Comparison of ENCODE assay signal across 10 cellular contexts in genomic region chrX:8988456-8988855, GRCh38. TPM values are rescaled to one million over a fixed set of nuclear protein-coding genes. Genes with fewer than 3 reads are reported as not detected.
A peak's percentile ranks its signal among the peaks of the same experiment; 100 is the strongest.
DNase-seq lines count a peak whose midpoint lies in the region; ATAC-seq and TF ChIP-seq lines count a peak whose summit lies in the region.
"Had no signal": no experiment of that assay in that cellular context is flagged by ENCODE, and none has a peak within 500 bp of the region (broad histone marks: within the 10 kb centered on the region; RNA-seq: fewer than 3 reads in every experiment).

No MANE protein-coding gene starts in this region.

- ATAC-seq in naive thymus-derived CD8-positive, alpha-beta T cell, result peak in 1 of 2 donors; percentile 10
- no peak for ATAC-seq in GM21360 (IDR thresholded peaks at IDR 0.05; ENCODE audit: unreplicated experiment)
- ATAC-seq in GM18868 (IDR thresholded peaks at IDR 0.05; ENCODE audit: unreplicated experiment), result no peak
- ATAC-seq in GM19328 (IDR thresholded peaks at IDR 0.05; ENCODE audit: unreplicated experiment), result no peak

- no peaks in the 10 kb centered on the region for H3K27me3 ChIP-seq in MG63
- H3K27me3 ChIP-seq in colonic mucosa, result no peaks in the 10 kb centered on the region

- H3K27me3 Mint-ChIP-seq in naive thymus-derived CD8-positive, alpha-beta T cell, result no peaks in the 10 kb centered on the region

- intact Hi-C loops in colonic mucosa (cut with DNase I), result no loop called here

- peaks cover 5 to 25% (median 24%) of the 10 kb centered on the region in 4 donors for H3K4me1 Mint-ChIP-seq in naive thymus-derived CD8-positive, alpha-beta T cell

- H3K27ac Mint-ChIP-seq in naive thymus-derived CD8-positive, alpha-beta T cell, result peak overlapping the region; percentile 85 to 99 (median 96)

- H3K36me3 ChIP-seq in MG63 (no peaks in the 10 kb centered on the region), colonic mucosa (no peaks in the 10 kb centered on the region)

- no peak overlapping the region for H3K27ac ChIP-seq in colonic mucosa
- H3K27ac ChIP-seq: skin epidermis had no signal

- POLR2A ChIA-PET in naive thymus-derived CD8-positive, alpha-beta T cell (lab: Charles Lee), result interaction anchor here (1.1 to 1.5 kb wide), 3 partner anchors 14 to 353 kb away, joined by 4 to 5 read pairs (median 5); no protein-coding TSS in a partner anchor

- DNase-seq in AG09319 (ENCODE audit: extremely low read depth, low read depth) (peak; percentile 24), MG63 (peak; percentile 61), colonic mucosa (peak; percentile 21), DMS153 treated with DMSO at 0.1 percent for 48 hours (lab: John Stamatoyannopoulos, UW; ENCODE audit: unreplicated experiment) (no peak)
- peak in 2 of 10 donors; percentile 7 for DNase-seq in naive thymus-derived CD8-positive, alpha-beta T cell

- no peaks in the 10 kb centered on the region for H3K36me3 Mint-ChIP-seq in naive thymus-derived CD8-positive, alpha-beta T cell

- H3K9ac ChIP-seq in colonic mucosa (ENCODE audit: low read depth in 2 of 2, low read length in 2 of 2), result no peak overlapping the region

- no peaks in the 10 kb centered on the region for H3K9me3 ChIP-seq in MG63
- no peaks in the 10 kb centered on the region for H3K9me3 ChIP-seq in colonic mucosa

- TF ChIP-seq CTCF in AG09319 (IDR thresholded peaks at IDR 0.05; ENCODE audit: low read depth, low read length) (no peak), colonic mucosa (IDR thresholded peaks at IDR 0.05) (no peak)

- H3K4me3 ChIP-seq in MG63, result no peak overlapping the region
- H3K4me3 ChIP-seq in colonic mucosa, result no peak overlapping the region
- H3K4me3 ChIP-seq: skin epidermis had no signal

- H3K9me3 Mint-ChIP-seq in naive thymus-derived CD8-positive, alpha-beta T cell, result no peaks in the 10 kb centered on the region

- H3K4me1 ChIP-seq in colonic mucosa, result no peaks in the 10 kb centered on the region

- peak overlapping the region in 3 of 10 donors; percentile 4 to 78 (median 62) for H3K4me3 Mint-ChIP-seq in naive thymus-derived CD8-positive, alpha-beta T cell

RNA-seq across cellular contexts. Expression of gene FAM9B, which starts 45.5 kb away (rescaled TPM):
- not detected in 2 replicates for total RNA-seq in MG63 (2014; rRNA removed; shearing (Covaris generic); ENCODE audit: low replicate concordance)
- total RNA-seq in colonic mucosa, result not detected
- total RNA-seq in naive thymus-derived CD8-positive, alpha-beta T cell, result not detected
- polyA plus RNA-seq in naive thymus-derived CD8-positive, alpha-beta T cell, result not detected
- total RNA-seq: epithelial cell of proximal tubule had no signal
